1 cellular context compared by ENCODE assay signal in the genomic region with DNA sequence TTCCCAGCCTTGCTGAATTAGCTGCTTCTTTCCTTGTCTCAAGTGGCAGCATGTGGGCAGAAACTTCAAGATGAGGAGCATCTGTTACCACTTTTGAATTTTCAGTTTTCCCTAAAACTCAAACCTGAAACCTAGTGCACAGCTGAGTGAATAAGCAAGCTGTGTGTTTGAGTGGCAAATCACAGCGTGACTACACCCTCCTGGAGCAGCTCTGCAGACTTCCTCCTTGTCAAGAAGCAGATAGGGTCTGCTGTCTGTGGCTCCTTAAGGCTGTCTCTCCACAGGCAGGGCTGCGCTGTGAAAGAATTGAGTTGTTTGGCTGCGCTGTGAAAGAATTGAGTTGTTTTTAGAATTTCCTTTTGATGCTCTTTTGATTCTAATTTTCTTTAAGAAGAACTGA.
TF ChIP-seq lines count a peak whose summit lies in the region.

No MANE protein-coding gene starts in this region.

TF ChIP-seq in GM23338, 12 proteins besides CTCF, POLR2A, EP300 and RAD21:
- TF ChIP-seq EZH2phosphoT487 (IDR thresholded peaks at IDR 0.05; ENCODE audit: unreplicated experiment) (no peak), JUNB (IDR thresholded peaks at IDR 0.05; ENCODE audit: unreplicated experiment) (no peak), POLR2AphosphoS5 (IDR thresholded peaks at IDR 0.05; ENCODE audit: low read depth) (no peak), ZNF331 (CRISPR knock-in tag; IDR thresholded peaks at IDR 0.05; ENCODE audit: low read depth) (no peak)
- TF ChIP-seq, protein P1, sequence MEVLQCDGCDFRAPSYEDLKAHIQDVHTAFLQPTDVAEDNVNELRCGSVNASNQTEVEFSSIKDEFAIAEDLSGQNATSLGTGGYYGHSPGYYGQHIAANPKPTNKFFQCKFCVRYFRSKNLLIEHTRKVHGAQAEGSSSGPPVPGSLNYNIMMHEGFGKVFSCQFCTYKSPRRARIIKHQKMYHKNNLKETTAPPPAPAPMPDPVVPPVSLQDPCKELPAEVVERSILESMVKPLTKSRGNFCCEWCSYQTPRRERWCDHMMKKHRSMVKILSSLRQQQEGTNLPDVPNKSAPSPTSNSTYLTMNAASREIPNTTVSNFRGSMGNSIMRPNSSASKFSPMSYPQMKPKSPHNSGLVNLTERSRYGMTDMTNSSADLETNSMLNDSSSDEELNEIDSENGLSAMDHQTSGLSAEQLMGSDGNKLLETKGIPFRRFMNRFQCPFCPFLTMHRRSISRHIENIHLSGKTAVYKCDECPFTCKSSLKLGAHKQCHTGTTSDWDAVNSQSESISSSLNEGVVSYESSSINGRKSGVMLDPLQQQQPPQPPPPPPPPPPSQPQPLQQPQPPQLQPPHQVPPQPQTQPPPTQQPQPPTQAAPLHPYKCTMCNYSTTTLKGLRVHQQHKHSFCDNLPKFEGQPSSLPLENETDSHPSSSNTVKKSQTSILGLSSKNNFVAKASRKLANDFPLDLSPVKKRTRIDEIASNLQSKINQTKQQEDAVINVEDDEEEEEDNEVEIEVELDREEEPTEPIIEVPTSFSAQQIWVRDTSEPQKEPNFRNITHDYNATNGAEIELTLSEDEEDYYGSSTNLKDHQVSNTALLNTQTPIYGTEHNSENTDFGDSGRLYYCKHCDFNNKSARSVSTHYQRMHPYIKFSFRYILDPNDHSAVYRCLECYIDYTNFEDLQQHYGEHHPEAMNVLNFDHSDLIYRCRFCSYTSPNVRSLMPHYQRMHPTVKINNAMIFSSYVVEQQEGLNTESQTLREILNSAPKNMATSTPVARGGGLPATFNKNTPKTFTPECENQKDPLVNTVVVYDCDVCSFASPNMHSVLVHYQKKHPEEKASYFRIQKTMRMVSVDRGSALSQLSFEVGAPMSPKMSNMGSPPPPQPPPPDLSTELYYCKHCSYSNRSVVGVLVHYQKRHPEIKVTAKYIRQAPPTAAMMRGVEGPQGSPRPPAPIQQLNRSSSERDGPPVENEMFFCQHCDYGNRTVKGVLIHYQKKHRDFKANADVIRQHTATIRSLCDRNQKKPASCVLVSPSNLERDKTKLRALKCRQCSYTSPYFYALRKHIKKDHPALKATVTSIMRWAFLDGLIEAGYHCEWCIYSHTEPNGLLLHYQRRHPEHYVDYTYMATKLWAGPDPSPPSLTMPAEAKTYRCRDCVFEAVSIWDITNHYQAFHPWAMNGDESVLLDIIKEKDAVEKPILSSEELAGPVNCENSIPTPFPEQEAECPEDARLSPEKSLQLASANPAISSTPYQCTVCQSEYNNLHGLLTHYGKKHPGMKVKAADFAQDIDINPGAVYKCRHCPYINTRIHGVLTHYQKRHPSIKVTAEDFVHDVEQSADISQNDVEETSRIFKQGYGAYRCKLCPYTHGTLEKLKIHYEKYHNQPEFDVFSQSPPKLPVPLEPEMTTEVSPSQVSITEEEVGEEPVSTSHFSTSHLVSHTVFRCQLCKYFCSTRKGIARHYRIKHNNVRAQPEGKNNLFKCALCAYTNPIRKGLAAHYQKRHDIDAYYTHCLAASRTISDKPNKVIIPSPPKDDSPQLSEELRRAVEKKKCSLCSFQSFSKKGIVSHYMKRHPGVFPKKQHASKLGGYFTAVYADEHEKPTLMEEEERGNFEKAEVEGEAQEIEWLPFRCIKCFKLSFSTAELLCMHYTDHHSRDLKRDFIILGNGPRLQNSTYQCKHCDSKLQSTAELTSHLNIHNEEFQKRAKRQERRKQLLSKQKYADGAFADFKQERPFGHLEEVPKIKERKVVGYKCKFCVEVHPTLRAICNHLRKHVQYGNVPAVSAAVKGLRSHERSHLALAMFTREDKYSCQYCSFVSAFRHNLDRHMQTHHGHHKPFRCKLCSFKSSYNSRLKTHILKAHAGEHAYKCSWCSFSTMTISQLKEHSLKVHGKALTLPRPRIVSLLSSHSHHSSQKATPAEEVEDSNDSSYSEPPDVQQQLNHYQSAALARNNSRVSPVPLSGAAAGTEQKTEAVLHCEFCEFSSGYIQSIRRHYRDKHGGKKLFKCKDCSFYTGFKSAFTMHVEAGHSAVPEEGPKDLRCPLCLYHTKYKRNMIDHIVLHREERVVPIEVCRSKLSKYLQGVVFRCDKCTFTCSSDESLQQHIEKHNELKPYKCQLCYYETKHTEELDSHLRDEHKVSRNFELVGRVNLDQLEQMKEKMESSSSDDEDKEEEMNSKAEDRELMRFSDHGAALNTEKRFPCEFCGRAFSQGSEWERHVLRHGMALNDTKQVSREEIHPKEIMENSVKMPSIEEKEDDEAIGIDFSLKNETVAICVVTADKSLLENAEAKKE (CRISPR knock-in tag; IDR thresholded peaks at IDR 0.05): no peak
